21 cellular contexts compared by ENCODE assay signal in genomic region chr7:17929647-17930395, GRCh38.
"Had no signal": no experiment of that assay in that cellular context is flagged by ENCODE, and none has a peak within 500 bp of the region (broad histone marks: within the 10 kb centered on the region; RNA-seq: fewer than 3 reads in every experiment).

No MANE protein-coding gene starts in this region.

- H3K4me3 ChIP-seq: body of pancreas, cardiac muscle cell, gastroesophageal sphincter, psoas muscle, thoracic aorta, vagina had no signal

- H3K27ac ChIP-seq: body of pancreas, cardiac muscle cell, epithelial cell of prostate, gastroesophageal sphincter, psoas muscle, thoracic aorta, vagina, VCaP had no signal

- H3K36me3 ChIP-seq: cardiac muscle cell, gastroesophageal sphincter, thoracic aorta, vagina had no signal

- ATAC-seq: activated CD4-positive, CD25-positive, alpha-beta regulatory T cell treated with anti-CD3 and anti-CD28 coated beads, Interleukin-2, amount 50 U/mL, for 24 hours; body of pancreas; natural killer cell treated with Interleukin-12 subunit alpha and Interleukin-12 subunit beta and Interleukin-15 and Interleukin-18, amount 100 ng/mL, for 72 hours; psoas muscle had no signal

- H3K9me3 Mint-ChIP-seq: memory B cell; natural killer cell treated with Interleukin-12 subunit alpha and Interleukin-12 subunit beta and Interleukin-15 and Interleukin-18, amount 100 ng/mL, for 72 hours; type B pancreatic cell had no signal

- H3K27me3 ChIP-seq: body of pancreas, cardiac muscle cell, gastroesophageal sphincter, vagina had no signal

- H3K36me3 Mint-ChIP-seq: natural killer cell treated with Interleukin-12 subunit alpha and Interleukin-12 subunit beta and Interleukin-15 and Interleukin-18, amount 100 ng/mL, for 72 hours had no signal

- H3K4me3 Mint-ChIP-seq: activated naive CD8-positive, alpha-beta T cell; memory B cell; natural killer cell treated with Interleukin-12 subunit alpha and Interleukin-12 subunit beta and Interleukin-15 and Interleukin-18, amount 100 ng/mL, for 72 hours; type B pancreatic cell had no signal

- H3K27me3 Mint-ChIP-seq: activated naive CD8-positive, alpha-beta T cell; memory B cell; natural killer cell treated with Interleukin-12 subunit alpha and Interleukin-12 subunit beta and Interleukin-15 and Interleukin-18, amount 100 ng/mL, for 72 hours; type B pancreatic cell had no signal

- DNase-seq: activated CD4-positive, alpha-beta T cell treated with anti-CD3 and anti-CD28 coated beads, Interleukin-2, amount 50 U/mL, for 1 hour; activated CD8-positive, alpha-beta memory T cell treated with anti-CD3 and anti-CD28 coated beads for 24 hours; activated CD8-positive, alpha-beta memory T cell treated with anti-CD3 and anti-CD28 coated beads, Interleukin-2, amount 50 U/mL, for 4 hours; activated gamma-delta T cell treated with Interleukin-2 at 50 U/mL for 16 hours; amygdala; body of pancreas; head of caudate nucleus; hypothalamus; psoas muscle; stimulated activated CD4-positive, alpha-beta T cell treated with anti-CD3 and anti-CD28 coated beads, Interleukin-1b, Interleukin-23, amount 100 ng/mL, for 48 hours had no signal

- H3K9me3 ChIP-seq: body of pancreas, gastroesophageal sphincter, psoas muscle, thoracic aorta, vagina had no signal

- H3K27ac Mint-ChIP-seq: activated naive CD8-positive, alpha-beta T cell; memory B cell; natural killer cell treated with Interleukin-12 subunit alpha and Interleukin-12 subunit beta and Interleukin-15 and Interleukin-18, amount 100 ng/mL, for 72 hours; type B pancreatic cell had no signal
